Comparison of ENCODE assay signal across 8 cellular contexts in the genomic region with DNA sequence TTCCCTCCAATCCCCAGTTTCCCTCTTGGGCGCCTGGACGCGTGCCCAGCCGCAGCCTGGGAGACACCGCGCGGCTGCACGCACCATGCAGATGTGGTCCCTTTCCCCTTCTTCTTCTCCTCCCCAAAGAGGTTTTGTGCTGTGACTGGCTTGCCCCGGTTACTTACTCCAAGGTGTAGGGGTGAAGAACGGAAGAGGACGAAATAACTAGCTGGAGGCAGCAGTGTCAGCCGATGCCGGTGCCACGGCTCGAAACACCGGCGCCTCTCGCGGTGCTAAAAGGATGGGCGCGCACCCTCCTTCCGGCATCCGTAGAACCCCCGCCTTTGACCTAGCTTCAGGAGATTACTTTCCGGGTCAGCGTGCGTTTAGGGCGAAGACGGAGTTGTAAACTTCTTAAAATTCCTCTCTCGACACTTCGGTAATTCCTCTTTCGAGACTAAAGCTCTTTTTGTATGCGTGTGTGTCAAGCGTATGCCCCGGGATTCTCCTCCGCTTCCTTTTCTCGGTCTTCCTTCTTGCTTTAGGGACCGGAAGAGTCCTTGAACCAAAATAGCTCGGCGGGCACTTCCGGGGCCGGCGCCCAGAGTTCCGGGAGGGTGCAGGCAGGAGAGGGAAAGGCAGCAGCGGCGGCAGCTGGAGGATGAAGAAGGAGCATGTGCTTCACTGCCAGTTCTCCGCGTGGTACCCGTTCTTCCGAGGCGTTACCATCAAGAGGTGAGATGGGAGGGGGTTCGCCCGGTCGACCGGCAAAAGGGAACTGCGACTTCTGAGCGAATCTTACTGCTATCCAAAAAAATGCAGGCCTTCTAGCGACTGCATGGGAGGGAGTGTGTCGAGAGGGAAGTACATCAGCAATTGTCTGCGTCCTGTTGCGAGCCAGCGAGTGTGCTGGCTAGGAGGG. TPM values are rescaled to one million over a fixed set of nuclear protein-coding genes. Genes with fewer than 3 reads are reported as not detected.
DNase-seq lines count a peak whose midpoint lies in the region; ATAC-seq, FAIRE-seq and TF ChIP-seq lines count a peak whose summit lies in the region.

A gene with protein sequence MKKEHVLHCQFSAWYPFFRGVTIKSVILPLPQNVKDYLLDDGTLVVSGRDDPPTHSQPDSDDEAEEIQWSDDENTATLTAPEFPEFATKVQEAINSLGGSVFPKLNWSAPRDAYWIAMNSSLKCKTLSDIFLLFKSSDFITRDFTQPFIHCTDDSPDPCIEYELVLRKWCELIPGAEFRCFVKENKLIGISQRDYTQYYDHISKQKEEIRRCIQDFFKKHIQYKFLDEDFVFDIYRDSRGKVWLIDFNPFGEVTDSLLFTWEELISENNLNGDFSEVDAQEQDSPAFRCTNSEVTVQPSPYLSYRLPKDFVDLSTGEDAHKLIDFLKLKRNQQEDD (plus strand): TSS at position 586 of the 904 bp plus-strand sequence. CDS start 58 bp downstream, at position 644.
A gene (minus strand): TSS at position 289 of the 904 bp plus-strand sequence. CDS start 9,600 bp downstream, outside the sequence.

- FAIRE-seq in D721Med (lab: Jason Lieb, UNC): no peak

- peaks cover 24% of the 10 kb centered on the region for H3K4me1 Mint-ChIP-seq in endothelial cell (ENCODE audit: unreplicated experiment)
- peaks cover 25% of the 10 kb centered on the region for H3K4me1 Mint-ChIP-seq in mesothelial cell of epicardium

- H3K9me3 Mint-ChIP-seq in endothelial cell (ENCODE audit: unreplicated experiment) (no peaks in the 10 kb centered on the region), mesothelial cell of epicardium (no peaks in the 10 kb centered on the region)

- H4K20me1 ChIP-seq in OCI-LY1 (ENCODE audit: insufficient read depth, low read length): no peaks in the 10 kb centered on the region

- H3K9ac ChIP-seq in HUES6 (ENCODE audit: low read length): peak within 1 kb of the TSS; percentile 94
- H3K9ac ChIP-seq in OCI-LY1 (ENCODE audit: low read length): peak within 1 kb of the TSS; percentile 99

- peak; percentile 85 for ATAC-seq in GM21447 (IDR thresholded peaks at IDR 0.05; ENCODE audit: unreplicated experiment)

- H3F3A ChIP-seq in OCI-LY1 (ENCODE audit: insufficient read depth, low read length): no peaks in the 10 kb centered on the region

- H3K4me3 ChIP-seq in HUES6 (ENCODE audit: low read depth, low read length): peak within 1 kb of the TSS; percentile 88
- H3K4me3 ChIP-seq in OCI-LY1 (ENCODE audit: low read depth, low read length, poor library complexity, severe bottlenecking): peak within 1 kb of the TSS; percentile 98

- H3K4me1 ChIP-seq in HUES6 (ENCODE audit: control insufficient read depth, insufficient read depth, low read length) (no peaks in the 10 kb centered on the region), OCI-LY1 (ENCODE audit: insufficient read depth, low read length, severe bottlenecking) (peaks cover 37% of the 10 kb centered on the region)

- H3K27ac Mint-ChIP-seq in endothelial cell (ENCODE audit: unreplicated experiment) (peak within 1 kb of the TSS; percentile 97), mesothelial cell of epicardium (peak within 1 kb of the TSS; percentile 95)

- no peaks in the 10 kb centered on the region for H3K27me3 ChIP-seq in HUES6 (ENCODE audit: control insufficient read depth, insufficient read depth, low read length)
- H3K27me3 ChIP-seq in OCI-LY1 (ENCODE audit: insufficient read depth, low read length): no peaks in the 10 kb centered on the region

- peak within 1 kb of the TSS; percentile 94 for H3K4me2 ChIP-seq in OCI-LY1 (ENCODE audit: low read length)

- H2AFZ ChIP-seq in OCI-LY1 (ENCODE audit: low read length): peak within 1 kb of the TSS; percentile 89

- TF ChIP-seq CTCF in D721Med (IDR thresholded peaks at IDR 0.05; ENCODE audit: insufficient read depth, missing control alignments) (no peak), OCI-LY1 (IDR thresholded peaks at IDR 0.05; ENCODE audit: low read length) (no peak), endothelial cell (IDR thresholded peaks at IDR 0.05; ENCODE audit: unreplicated experiment) (no peak), mesothelial cell of epicardium (IDR thresholded peaks at IDR 0.05; ENCODE audit: unreplicated experiment) (no peak)

- H3K27me3 Mint-ChIP-seq in endothelial cell (ENCODE audit: unreplicated experiment) (peaks cover 6% of the 10 kb centered on the region), mesothelial cell of epicardium (ENCODE audit: low read depth) (no peaks in the 10 kb centered on the region)

- H3K36me3 Mint-ChIP-seq in endothelial cell (ENCODE audit: low read depth, unreplicated experiment) (peaks cover 8% of the 10 kb centered on the region), mesothelial cell of epicardium (peaks cover 6% of the 10 kb centered on the region)

- peaks cover 79% of the 10 kb centered on the region for H3K79me2 ChIP-seq in OCI-LY1 (ENCODE audit: insufficient read depth, low read length)

- peak within 1 kb of the TSS; percentile 99 for H3K4me3 Mint-ChIP-seq in endothelial cell (ENCODE audit: unreplicated experiment)
- peak within 1 kb of the TSS; percentile 86 for H3K4me3 Mint-ChIP-seq in mesothelial cell of epicardium

- no peaks in the 10 kb centered on the region for H3K9me3 ChIP-seq in HUES6 (ENCODE audit: control insufficient read depth, insufficient read depth, low read depth, low read length)
- no peaks in the 10 kb centered on the region for H3K9me3 ChIP-seq in OCI-LY1 (ENCODE audit: low read length)

- peaks cover 28% of the 10 kb centered on the region for H3K36me3 ChIP-seq in HUES6 (ENCODE audit: control insufficient read depth, insufficient read depth, low read length)
- H3K36me3 ChIP-seq in OCI-LY1 (ENCODE audit: insufficient read depth, low read length): peaks cover 35% of the 10 kb centered on the region

- DNase-seq in D721Med (ENCODE audit: insufficient read length, low spot score) (peak; percentile 73), endothelial cell (ENCODE audit: low spot score) (peak; percentile 73), mesothelial cell of epicardium (ENCODE audit: low spot score in 2 of 2, unreplicated experiment in 2 of 2) (peak; percentile 50 to 75)
- DNase-seq in activated CD8-positive, alpha-beta memory T cell treated with anti-CD3 and anti-CD28 coated beads, Interleukin-2, amount 50 U/mL, for 4 hours: peak; percentile 77
- DNase-seq in stimulated activated CD8-positive, alpha-beta memory T cell treated with anti-CD3 and anti-CD28 coated beads, Interleukin-15, amount 100 ng/mL, for 4 hours (ENCODE audit: low read depth in 2 of 2): peak; percentile 64 to 65

- H3K27ac ChIP-seq in HUES6 (ENCODE audit: low read depth, low read length) (peak within 1 kb of the TSS; percentile 89), OCI-LY1 (ENCODE audit: low read depth, low read length, poor library complexity, severe bottlenecking) (peak within 1 kb of the TSS; percentile 80)

- H3K9me2 ChIP-seq in OCI-LY1 (ENCODE audit: low read depth, low read length): no peaks in the 10 kb centered on the region

RNA-seq across cellular contexts. Expression of the first gene that starts in this region (rescaled TPM):
- total RNA-seq in endothelial cell (ENCODE audit: unreplicated experiment): 85.9 TPM
- 60.2 to 65.7 TPM (median 60.8 TPM) in 3 replicates for total RNA-seq in mesothelial cell of epicardium

RNA-seq across cellular contexts. Expression of the second gene that starts in this region (rescaled TPM):
- total RNA-seq in endothelial cell (ENCODE audit: unreplicated experiment): 61.8 TPM
- 51.0 to 58.6 TPM (median 54.1 TPM) in 3 replicates for total RNA-seq in mesothelial cell of epicardium

Comparison
In these comparisons a context has a peak if more than half of its experiments do, and no peak if none do; other contexts are left out.
1. Peak in every context shown above with its lines: DNase-seq, ATAC-seq, H3K4me3 ChIP-seq and H3K27ac ChIP-seq.